ENCODE assay signal across 12 cellular contexts in genomic region chr1:25615172-25615541, GRCh38. TPM values are rescaled to one million over a fixed set of nuclear protein-coding genes. Genes with fewer than 3 reads are reported as not detected.
DNase-seq lines count a peak whose midpoint lies in the region; ATAC-seq and TF ChIP-seq lines count a peak whose summit lies in the region.
"Had no signal": no experiment of that assay in that cellular context is flagged by ENCODE, and none has a peak within 500 bp of the region (broad histone marks: within the 10 kb centered on the region; RNA-seq: fewer than 3 reads in every experiment).

No MANE protein-coding gene starts in this region.

- no peaks in the 10 kb centered on the region for H3K79me1 ChIP-seq in H9 (ENCODE audit: insufficient read depth, low read depth, low read length, poor library complexity, severe bottlenecking)

- H3K27ac ChIP-seq in BLaER1 (no peak overlapping the region), H9 (ENCODE audit: insufficient read length, low read depth, low read length) (no peak overlapping the region)

- no peak overlapping the region for H3K4me3 ChIP-seq in BLaER1

- H2AK5ac ChIP-seq in H9 (ENCODE audit: insufficient read length, low read length), result no peak overlapping the region

- H3K79me2 ChIP-seq in H9 (ENCODE audit: insufficient read depth, low read length), result no peaks in the 10 kb centered on the region

- H3K4me1 ChIP-seq in BLaER1, result peaks cover 49% of the 10 kb centered on the region
- no peaks in the 10 kb centered on the region for H3K4me1 ChIP-seq in H9 (ENCODE audit: insufficient read depth, low read length)

- H3K36me3 Mint-ChIP-seq in H9 (ENCODE audit: insufficient read depth in 1 of 3, low read depth in 3 of 3) (0 out of 7 replicates have a peak, but pooled peaks cover 0 to 2% (median 0%) of the 10 kb centered on the region in 3 experiments), natural killer cell (no peaks in the 10 kb centered on the region)
- peaks cover 4% of the 10 kb centered on the region for H3K36me3 Mint-ChIP-seq in activated naive CD8-positive, alpha-beta T cell treated with anti-CD3 and anti-CD28 coated beads, Interleukin-2, amount 10 ng/mL, durations not matched to agents 7 days and 5 days

- H3K14ac ChIP-seq in H9 (ENCODE audit: insufficient read depth, low read length), result no peak overlapping the region

- H3K18ac ChIP-seq in H9 (ENCODE audit: insufficient read length, low read depth, low read length), result no peak overlapping the region

- no peak overlapping the region for H2BK12ac ChIP-seq in H9 (ENCODE audit: insufficient read length, low read depth, low read length)

- H2AFZ ChIP-seq in H9 (ENCODE audit: low read length), result no peak overlapping the region

- H3K36me3 ChIP-seq in BLaER1, result no peaks in the 10 kb centered on the region

- intact Hi-C loops in natural killer cell (cut with micrococcal nuclease), result loop anchor here (5.0 to 10.0 kb wide), 2 partner anchors 87 to 180 kb away; no protein-coding TSS in a partner anchor

- H3K4me3 Mint-ChIP-seq in H9 (peak overlapping the region; percentile 33 to 70; a peak in 2 of 5 replicates), natural killer cell (peak overlapping the region; percentile 79)
- H3K4me3 Mint-ChIP-seq in activated naive CD8-positive, alpha-beta T cell treated with anti-CD3 and anti-CD28 coated beads, Interleukin-2, amount 10 ng/mL, durations not matched to agents 7 days and 5 days, result peak overlapping the region; percentile 73

- H3K27me3 ChIP-seq in BLaER1 (peaks cover 27% of the 10 kb centered on the region), H9 (ENCODE audit: insufficient read depth, low read length) (no peaks in the 10 kb centered on the region; the same call in 1 of the 2 replicates)

- peak overlapping the region; percentile 100 for H3K4me2 ChIP-seq in BLaER1
- H3K4me2 ChIP-seq in H9 (ENCODE audit: insufficient read depth, insufficient read length, low read length), result no peak overlapping the region

- no peak overlapping the region for H2BK20ac ChIP-seq in H9 (ENCODE audit: low read depth, low read length, poor library complexity, severe bottlenecking)

- POLR2A ChIA-PET in activated naive CD8-positive, alpha-beta T cell treated with anti-CD3 and anti-CD28 coated beads, Interleukin-2, amount 10 ng/mL, durations not matched to agents 7 days and 5 days (lab: Charles Lee), result interaction anchor here (0.9 to 1.5 kb wide), 3 partner anchors 17 to 205 kb away, joined by 3 read pairs; partner anchors contain the start of gene MTFR1L

- no peak overlapping the region for H3T11ph ChIP-seq in H9 (ENCODE audit: low read length)

- peaks cover 16% of the 10 kb centered on the region for H3K23me2 ChIP-seq in H9 (ENCODE audit: insufficient read length, low read depth, low read length, poor library complexity, severe bottlenecking)

- no CpG with 5 or more reads among the region's 7 CpGs for WGBS in H9 (ENCODE audit: extremely low coverage, insufficient read length, low lambda C conversion rate)

- H2BK15ac ChIP-seq in H9 (ENCODE audit: low read depth, low read length), result no peak overlapping the region

- no peak for TF ChIP-seq CTCF in H9 (conservative IDR thresholded peaks at IDR 0.05)
- no peak for TF ChIP-seq CTCF in natural killer cell (IDR thresholded peaks at IDR 0.05)

- no peak overlapping the region for H3K9ac ChIP-seq in BLaER1
- H3K9ac ChIP-seq in H9 (ENCODE audit: extremely low read depth, insufficient read length, low read length), result no peak overlapping the region

- H3K4me1 Mint-ChIP-seq in H9 (peaks cover 26% of the 10 kb centered on the region in 2 experiments), natural killer cell (peaks cover 44 to 46% of the 10 kb centered on the region in 2 donors)
- H3K4me1 Mint-ChIP-seq in activated naive CD8-positive, alpha-beta T cell treated with anti-CD3 and anti-CD28 coated beads, Interleukin-2, amount 10 ng/mL, durations not matched to agents 7 days and 5 days, result peaks cover 43% of the 10 kb centered on the region

- H3K27ac Mint-ChIP-seq in H9 (no peak overlapping the region), natural killer cell (peak overlapping the region; percentile 79)
- peak overlapping the region; percentile 54 for H3K27ac Mint-ChIP-seq in activated naive CD8-positive, alpha-beta T cell treated with anti-CD3 and anti-CD28 coated beads, Interleukin-2, amount 10 ng/mL, durations not matched to agents 7 days and 5 days

- H2BK5ac ChIP-seq in H9 (ENCODE audit: insufficient read length, low read length), result no peak overlapping the region

- H4K8ac ChIP-seq in H9 (replicated peaks; ENCODE audit: insufficient read length, low read depth, low read length), result no peak overlapping the region

- H3K27me3 Mint-ChIP-seq in H9 (ENCODE audit: low read depth), result peaks cover 67% of the 10 kb centered on the region
- peaks cover 30% of the 10 kb centered on the region for H3K27me3 Mint-ChIP-seq in activated naive CD8-positive, alpha-beta T cell treated with anti-CD3 and anti-CD28 coated beads, Interleukin-2, amount 10 ng/mL, durations not matched to agents 7 days and 5 days
- H3K27me3 Mint-ChIP-seq in natural killer cell (ENCODE audit: low read depth in 2 of 2), result peaks cover 8 to 13% of the 10 kb centered on the region in 2 donors

- DNase-seq in H9 (no peak), natural killer cell (no peak), NCI-H446 treated with DMSO at 0.1 percent for 48 hours (lab: John Stamatoyannopoulos, UW) (no peak)
- no peak for DNase-seq in activated naive CD8-positive, alpha-beta T cell treated with anti-CD3 and anti-CD28 coated beads, Interleukin-2, amount 10 ng/mL, durations not matched to agents 7 days and 5 days
- DNase-seq in stimulated activated CD8-positive, alpha-beta memory T cell treated with anti-CD3 and anti-CD28 coated beads, Interleukin-4, amount 100 ng/mL, for 48 hours, result no peak
- DNase-seq: C1 segment of cervical spinal cord, NCI-H2029, NCI-H774 had no signal

- H2BK120ac ChIP-seq in H9 (ENCODE audit: low read depth, low read length, poor library complexity, severe bottlenecking), result no peak overlapping the region

- ATAC-seq in activated naive CD8-positive, alpha-beta T cell treated with anti-CD3 and anti-CD28 coated beads, Interleukin-2, amount 10 ng/mL, durations not matched to agents 7 days and 5 days (ENCODE audit: low read depth), result no peak
- ATAC-seq in natural killer cell (no peak), GM19395 (IDR thresholded peaks at IDR 0.05; ENCODE audit: unreplicated experiment) (no peak), HG03175 (IDR thresholded peaks at IDR 0.05; ENCODE audit: unreplicated experiment) (no peak)

- H4K91ac ChIP-seq in H9 (ENCODE audit: insufficient read length, low read depth, low read length), result no peak overlapping the region

- H4K5ac ChIP-seq in H9 (ENCODE audit: insufficient read length, low read depth, low read length), result no peak overlapping the region

- no peaks in the 10 kb centered on the region for H3K9me3 Mint-ChIP-seq in H9
- no peaks in the 10 kb centered on the region for H3K9me3 Mint-ChIP-seq in activated naive CD8-positive, alpha-beta T cell treated with anti-CD3 and anti-CD28 coated beads, Interleukin-2, amount 10 ng/mL, durations not matched to agents 7 days and 5 days
- no peaks in the 10 kb centered on the region for H3K9me3 Mint-ChIP-seq in natural killer cell
- H3K9me3 Mint-ChIP-seq: dendritic cell treated with granulocyte-macrophage colony-stimulating factor and Interleukin-4, amounts not matched to agents 40 ng/mL and 50 ng/mL, for 4 days had no signal

- no peak overlapping the region for H3K23ac ChIP-seq in H9 (ENCODE audit: insufficient read length, low read depth, low read length)

- H4K20me1 ChIP-seq in BLaER1, result peaks cover 13% of the 10 kb centered on the region; the same call in 1 of the 2 replicates
- no peaks in the 10 kb centered on the region for H4K20me1 ChIP-seq in H9 (ENCODE audit: control insufficient read depth, insufficient read depth, insufficient read length)

- H3K56ac ChIP-seq in H9 (ENCODE audit: insufficient read length, low read depth, low read length), result no peak overlapping the region

- no peaks in the 10 kb centered on the region for H3K9me3 ChIP-seq in BLaER1
- no peaks in the 10 kb centered on the region for H3K9me3 ChIP-seq in H9 (ENCODE audit: control insufficient read depth, low read depth, low read length)

- H3K4ac ChIP-seq in H9 (ENCODE audit: low read depth, low read length), result no peak overlapping the region

RNA-seq across cellular contexts. Expression of gene MAN1C1, which starts 1.4 kb away (rescaled TPM):
- total RNA-seq in H9 (2021) (9.3 and 9.9 TPM in 2 replicates), natural killer cell (1 to 10 TPM; 3.6 to 7.5 (median 7.1) TPM)
- 10 to 100 TPM; 20.5 to 20.9 TPM for total RNA-seq in activated naive CD8-positive, alpha-beta T cell treated with anti-CD3 and anti-CD28 coated beads, Interleukin-2, amount 10 ng/mL, durations not matched to agents 7 days and 5 days

Comparison
In these comparisons a context has a peak if more than half of its experiments do, and no peak if none do; other contexts are left out.
1. H3K27ac Mint-ChIP-seq: peak in activated naive CD8-positive, alpha-beta T cell treated with anti-CD3 and anti-CD28 coated beads, Interleukin-2, amount 10 ng/mL, durations not matched to agents 7 days and 5 days (single experiment) and natural killer cell (2 of 2); none in H9 (0 of 3).
2. Peak in every context shown above with its lines, with median percentiles within 50 percentile points of each other: H3K4me3 Mint-ChIP-seq.